Comparison of ENCODE assay signal across 1 cellular context in the genomic region with DNA sequence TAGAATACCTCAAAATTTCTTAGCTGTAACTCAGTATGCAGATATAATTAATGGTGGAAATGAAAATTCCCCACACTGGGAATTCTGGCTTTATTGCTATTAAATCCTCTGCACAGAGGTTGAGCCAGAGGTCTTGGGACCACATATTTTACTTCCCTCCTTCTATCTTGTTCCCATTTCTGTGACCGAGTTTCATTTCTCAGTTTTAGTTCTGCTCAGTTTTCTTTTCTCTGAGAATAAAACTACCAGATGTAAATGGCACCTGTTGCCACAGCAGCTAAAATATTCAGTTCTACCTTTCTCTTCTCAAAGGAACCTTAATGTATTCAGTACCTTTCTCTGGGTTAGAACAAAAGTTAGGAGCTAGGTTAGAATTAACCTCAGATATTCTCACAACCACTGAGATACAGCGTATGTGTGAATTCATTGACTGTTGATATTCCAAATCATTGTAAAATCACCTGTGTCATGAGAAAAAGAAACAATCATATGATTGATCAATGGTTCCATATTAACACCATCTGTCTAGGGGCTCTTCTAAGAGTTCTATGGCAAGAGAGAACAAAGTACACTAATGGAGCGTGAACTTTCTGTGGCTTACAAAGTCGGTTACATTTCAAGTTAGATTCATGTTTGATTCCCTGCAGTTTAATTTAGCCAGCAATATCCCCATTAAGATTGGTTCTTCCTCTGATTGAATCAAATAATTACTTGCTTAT.
TF ChIP-seq lines count a peak whose summit lies in the region.

No MANE protein-coding gene starts in this region.

TF ChIP-seq in GM23338, 12 proteins besides CTCF, POLR2A, EP300 and RAD21 (continued from another document):
- TF ChIP-seq, protein P1, sequence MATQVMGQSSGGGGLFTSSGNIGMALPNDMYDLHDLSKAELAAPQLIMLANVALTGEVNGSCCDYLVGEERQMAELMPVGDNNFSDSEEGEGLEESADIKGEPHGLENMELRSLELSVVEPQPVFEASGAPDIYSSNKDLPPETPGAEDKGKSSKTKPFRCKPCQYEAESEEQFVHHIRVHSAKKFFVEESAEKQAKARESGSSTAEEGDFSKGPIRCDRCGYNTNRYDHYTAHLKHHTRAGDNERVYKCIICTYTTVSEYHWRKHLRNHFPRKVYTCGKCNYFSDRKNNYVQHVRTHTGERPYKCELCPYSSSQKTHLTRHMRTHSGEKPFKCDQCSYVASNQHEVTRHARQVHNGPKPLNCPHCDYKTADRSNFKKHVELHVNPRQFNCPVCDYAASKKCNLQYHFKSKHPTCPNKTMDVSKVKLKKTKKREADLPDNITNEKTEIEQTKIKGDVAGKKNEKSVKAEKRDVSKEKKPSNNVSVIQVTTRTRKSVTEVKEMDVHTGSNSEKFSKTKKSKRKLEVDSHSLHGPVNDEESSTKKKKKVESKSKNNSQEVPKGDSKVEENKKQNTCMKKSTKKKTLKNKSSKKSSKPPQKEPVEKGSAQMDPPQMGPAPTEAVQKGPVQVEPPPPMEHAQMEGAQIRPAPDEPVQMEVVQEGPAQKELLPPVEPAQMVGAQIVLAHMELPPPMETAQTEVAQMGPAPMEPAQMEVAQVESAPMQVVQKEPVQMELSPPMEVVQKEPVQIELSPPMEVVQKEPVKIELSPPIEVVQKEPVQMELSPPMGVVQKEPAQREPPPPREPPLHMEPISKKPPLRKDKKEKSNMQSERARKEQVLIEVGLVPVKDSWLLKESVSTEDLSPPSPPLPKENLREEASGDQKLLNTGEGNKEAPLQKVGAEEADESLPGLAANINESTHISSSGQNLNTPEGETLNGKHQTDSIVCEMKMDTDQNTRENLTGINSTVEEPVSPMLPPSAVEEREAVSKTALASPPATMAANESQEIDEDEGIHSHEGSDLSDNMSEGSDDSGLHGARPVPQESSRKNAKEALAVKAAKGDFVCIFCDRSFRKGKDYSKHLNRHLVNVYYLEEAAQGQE (IDR thresholded peaks at IDR 0.05; ENCODE audit: unreplicated experiment) = no peak
- TF ChIP-seq STAT1 (IDR thresholded peaks at IDR 0.05; ENCODE audit: unreplicated experiment) (no peak), ZNF331 (CRISPR knock-in tag; IDR thresholded peaks at IDR 0.05; ENCODE audit: low read depth) (no peak), CREB1 (CRISPR knock-in tag; IDR thresholded peaks at IDR 0.05; ENCODE audit: low read depth) (no peak), EZH2phosphoT487 (IDR thresholded peaks at IDR 0.05; ENCODE audit: unreplicated experiment) (no peak)
